1 cellular context compared by ENCODE assay signal in the genomic region with DNA sequence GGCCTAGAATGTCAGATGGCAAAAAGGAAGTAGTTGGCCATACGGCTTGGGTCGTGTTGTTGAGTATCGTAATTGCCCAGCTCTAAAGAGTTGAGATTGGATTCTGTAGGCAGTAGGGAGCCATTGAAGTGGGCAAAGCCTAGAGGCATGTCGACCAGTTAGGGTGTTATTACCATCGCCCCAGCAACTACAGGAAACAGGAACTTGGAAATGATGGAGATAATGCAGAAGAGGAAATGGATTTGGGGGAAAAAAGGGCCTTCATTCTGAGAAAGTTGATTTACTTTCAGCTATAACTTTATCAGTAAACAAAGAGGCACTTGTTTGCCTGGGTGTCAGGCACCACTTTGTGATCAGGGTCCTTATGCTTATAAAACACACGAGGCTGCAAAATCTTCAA.
TF ChIP-seq lines count a peak whose summit lies in the region.

No MANE protein-coding gene starts in this region.

TF ChIP-seq in WTC11, 78 proteins besides CTCF, POLR2A, EP300 and RAD21 (continued from another document):
- TF ChIP-seq, protein P1, sequence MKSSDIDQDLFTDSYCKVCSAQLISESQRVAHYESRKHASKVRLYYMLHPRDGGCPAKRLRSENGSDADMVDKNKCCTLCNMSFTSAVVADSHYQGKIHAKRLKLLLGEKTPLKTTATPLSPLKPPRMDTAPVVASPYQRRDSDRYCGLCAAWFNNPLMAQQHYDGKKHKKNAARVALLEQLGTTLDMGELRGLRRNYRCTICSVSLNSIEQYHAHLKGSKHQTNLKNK (CRISPR knock-in tag; IDR thresholded peaks at IDR 0.05) = no peak
- TF ChIP-seq, protein P2, sequence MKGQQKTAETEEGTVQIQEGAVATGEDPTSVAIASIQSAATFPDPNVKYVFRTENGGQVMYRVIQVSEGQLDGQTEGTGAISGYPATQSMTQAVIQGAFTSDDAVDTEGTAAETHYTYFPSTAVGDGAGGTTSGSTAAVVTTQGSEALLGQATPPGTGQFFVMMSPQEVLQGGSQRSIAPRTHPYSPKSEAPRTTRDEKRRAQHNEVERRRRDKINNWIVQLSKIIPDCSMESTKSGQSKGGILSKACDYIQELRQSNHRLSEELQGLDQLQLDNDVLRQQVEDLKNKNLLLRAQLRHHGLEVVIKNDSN (CRISPR knock-in tag; IDR thresholded peaks at IDR 0.05) = no peak
- no peak for TF ChIP-seq SMAD4 (CRISPR knock-in tag; IDR thresholded peaks at IDR 0.05)
- TF ChIP-seq JUN (CRISPR knock-in tag; IDR thresholded peaks at IDR 0.05) = no peak
- TF ChIP-seq EMX1 (CRISPR knock-in tag; IDR thresholded peaks at IDR 0.05) = no peak
- TF ChIP-seq, protein P3, sequence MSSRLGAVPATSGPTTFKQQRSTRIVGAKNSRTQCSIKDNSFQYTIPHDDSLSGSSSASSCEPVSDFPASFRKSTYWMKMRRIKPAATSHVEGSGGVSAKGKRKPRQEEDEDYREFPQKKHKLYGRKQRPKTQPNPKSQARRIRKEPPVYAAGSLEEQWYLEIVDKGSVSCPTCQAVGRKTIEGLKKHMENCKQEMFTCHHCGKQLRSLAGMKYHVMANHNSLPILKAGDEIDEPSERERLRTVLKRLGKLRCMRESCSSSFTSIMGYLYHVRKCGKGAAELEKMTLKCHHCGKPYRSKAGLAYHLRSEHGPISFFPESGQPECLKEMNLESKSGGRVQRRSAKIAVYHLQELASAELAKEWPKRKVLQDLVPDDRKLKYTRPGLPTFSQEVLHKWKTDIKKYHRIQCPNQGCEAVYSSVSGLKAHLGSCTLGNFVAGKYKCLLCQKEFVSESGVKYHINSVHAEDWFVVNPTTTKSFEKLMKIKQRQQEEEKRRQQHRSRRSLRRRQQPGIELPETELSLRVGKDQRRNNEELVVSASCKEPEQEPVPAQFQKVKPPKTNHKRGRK (CRISPR knock-in tag; IDR thresholded peaks at IDR 0.05; ENCODE audit: borderline replicate concordance) = no peak
- TF ChIP-seq, protein P4, sequence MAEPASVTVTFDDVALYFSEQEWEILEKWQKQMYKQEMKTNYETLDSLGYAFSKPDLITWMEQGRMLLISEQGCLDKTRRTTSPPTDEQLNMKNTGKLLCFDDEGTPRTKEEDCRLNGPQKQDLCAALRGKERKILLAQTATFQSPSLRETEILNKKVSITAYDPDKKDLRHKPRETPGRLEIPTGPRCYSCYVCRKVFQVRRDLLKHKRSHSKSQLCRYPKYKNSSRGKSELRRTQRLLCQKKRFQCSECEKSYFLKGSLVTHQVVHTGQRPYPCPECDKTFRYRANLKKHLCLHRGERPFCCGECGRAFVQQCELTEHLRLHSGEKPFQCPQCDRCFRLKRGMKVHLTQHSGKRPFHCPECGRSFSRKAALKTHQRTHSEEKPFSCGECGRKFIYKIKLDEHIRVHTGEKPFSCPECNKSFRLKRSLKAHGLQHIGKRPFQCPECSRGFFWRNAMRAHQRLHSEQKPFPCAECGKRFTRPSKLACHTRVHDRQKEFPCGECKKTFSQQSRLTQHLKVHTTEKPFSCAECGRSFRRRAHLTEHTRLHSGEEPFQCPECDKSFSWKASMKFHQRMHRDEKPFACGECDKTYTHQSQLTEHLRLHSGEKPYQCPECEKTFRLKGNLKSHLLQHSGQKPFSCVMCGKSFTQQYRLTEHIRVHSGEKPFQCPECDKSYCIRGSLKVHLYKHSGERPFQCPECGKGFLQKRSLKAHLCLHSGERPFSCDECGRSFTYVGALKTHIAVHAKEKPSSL (CRISPR knock-in tag; conservative IDR thresholded peaks at IDR 0.05) = no peak
- no peak for TF ChIP-seq MXD4 (CRISPR knock-in tag; IDR thresholded peaks at IDR 0.05; ENCODE audit: borderline replicate concordance)
- no peak for TF ChIP-seq CREB1 (CRISPR knock-in tag; IDR thresholded peaks at IDR 0.05)
- TF ChIP-seq, protein P5, sequence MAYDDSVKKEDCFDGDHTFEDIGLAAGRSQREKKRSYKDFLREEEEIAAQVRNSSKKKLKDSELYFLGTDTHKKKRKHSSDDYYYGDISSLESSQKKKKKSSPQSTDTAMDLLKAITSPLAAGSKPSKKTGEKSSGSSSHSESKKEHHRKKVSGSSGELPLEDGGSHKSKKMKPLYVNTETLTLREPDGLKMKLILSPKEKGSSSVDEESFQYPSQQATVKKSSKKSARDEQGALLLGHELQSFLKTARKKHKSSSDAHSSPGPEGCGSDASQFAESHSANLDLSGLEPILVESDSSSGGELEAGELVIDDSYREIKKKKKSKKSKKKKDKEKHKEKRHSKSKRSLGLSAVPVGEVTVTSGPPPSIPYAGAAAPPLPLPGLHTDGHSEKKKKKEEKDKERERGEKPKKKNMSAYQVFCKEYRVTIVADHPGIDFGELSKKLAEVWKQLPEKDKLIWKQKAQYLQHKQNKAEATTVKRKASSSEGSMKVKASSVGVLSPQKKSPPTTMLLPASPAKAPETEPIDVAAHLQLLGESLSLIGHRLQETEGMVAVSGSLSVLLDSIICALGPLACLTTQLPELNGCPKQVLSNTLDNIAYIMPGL (CRISPR knock-in tag; IDR thresholded peaks at IDR 0.05) = no peak
- TF ChIP-seq PRRX2 (CRISPR knock-in tag; IDR thresholded peaks at IDR 0.05) = no peak
TF ChIP-seq in WTC11: peak in this region for 0.
